ENCODE assay signal across 11 cellular contexts in the genomic region with DNA sequence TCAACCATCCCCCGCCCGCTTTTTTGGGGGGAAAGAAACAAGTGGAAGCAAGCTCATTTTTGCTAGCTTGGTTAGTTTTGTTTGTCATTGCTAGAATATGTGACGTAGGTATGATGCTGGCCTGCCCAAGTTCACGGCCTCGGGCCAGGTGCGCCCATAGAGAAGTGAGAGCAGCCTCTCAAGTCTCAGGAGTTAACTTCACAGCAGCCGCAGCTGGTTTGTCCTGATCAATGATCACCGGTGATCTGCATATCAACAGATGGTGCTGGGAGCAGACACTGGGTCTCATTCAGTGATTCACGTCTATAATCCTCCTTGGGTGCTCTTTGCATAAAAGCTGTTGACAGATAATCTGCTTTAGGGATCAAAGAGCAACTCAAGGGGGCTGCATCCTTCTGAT. TPM values are rescaled to one million over a fixed set of nuclear protein-coding genes. Genes with fewer than 3 reads are reported as not detected.
DNase-seq lines count a peak whose midpoint lies in the region; ATAC-seq and TF ChIP-seq lines count a peak whose summit lies in the region.
"Had no signal": no experiment of that assay in that cellular context is flagged by ENCODE, and none has a peak within 500 bp of the region (broad histone marks: within the 10 kb centered on the region; RNA-seq: fewer than 3 reads in every experiment).

No MANE protein-coding gene starts in this region.

- H3K36me3 ChIP-seq in aorta (ENCODE audit: control insufficient read depth in 1 of 2, insufficient read depth in 2 of 2, low read length in 1 of 2) (no peaks in the 10 kb centered on the region), upper lobe of right lung (no peaks in the 10 kb centered on the region), psoas muscle (ENCODE audit: insufficient read depth in 1 of 2, low read depth in 1 of 2) (no peaks in the 10 kb centered on the region)
- H3K36me3 ChIP-seq: neutrophil had no signal

- POLR2A ChIA-PET in activated B cell treated with CpG ODN at 0.5 μM for 24 hours (lab: Charles Lee) = interaction anchor here (0.9 kb wide), 1 partner anchor 270 kb away, joined by 3 read pairs; no protein-coding TSS in a partner anchor

- peaks cover 46% of the 10 kb centered on the region for H3K27me3 Mint-ChIP-seq in activated B cell treated with CpG ODN at 0.5 μM for 24 hours
- H3K27me3 Mint-ChIP-seq in activated CD4-positive, alpha-beta T cell treated with anti-CD3 and anti-CD28 coated beads, Interleukin-2, amount 10 ng/mL, durations not matched to agents 24 days and 14 days = peaks cover 49% of the 10 kb centered on the region

- CTCF ChIA-PET in activated B cell treated with CpG ODN at 0.5 μM for 24 hours (lab: Charles Lee) = interaction anchor here (1.0 to 1.3 kb wide), 2 partner anchors 11 to 698 kb away, joined by 3 to 4 read pairs; no protein-coding TSS in a partner anchor

- H3K4me1 ChIP-seq in aorta (ENCODE audit: control insufficient read depth in 1 of 2, insufficient read depth in 2 of 2, low read length in 2 of 2) (no peaks in the 10 kb centered on the region), upper lobe of right lung (peaks cover 3% of the 10 kb centered on the region), psoas muscle (no peaks in the 10 kb centered on the region)

- WGBS in aorta, 2 donors = 82 to 89% methylated on average over 9 of the region's 9 CpGs
- 90 to 92% (median 90%) methylated on average over 9 of the region's 9 CpGs for WGBS in psoas muscle, 3 donors

- peaks cover 5% of the 10 kb centered on the region for H3K4me1 Mint-ChIP-seq in activated B cell treated with CpG ODN at 0.5 μM for 24 hours
- H3K4me1 Mint-ChIP-seq in activated CD4-positive, alpha-beta T cell treated with anti-CD3 and anti-CD28 coated beads, Interleukin-2, amount 10 ng/mL, durations not matched to agents 24 days and 14 days = peaks cover 14% of the 10 kb centered on the region

- H3K4me3 Mint-ChIP-seq in activated B cell treated with CpG ODN at 0.5 μM for 24 hours = no peak overlapping the region
- no peak overlapping the region for H3K4me3 Mint-ChIP-seq in activated CD4-positive, alpha-beta T cell treated with anti-CD3 and anti-CD28 coated beads, Interleukin-2, amount 10 ng/mL, durations not matched to agents 24 days and 14 days
- H3K4me3 Mint-ChIP-seq: central memory CD8-positive, alpha-beta T cell had no signal

- no peak for DNase-seq in activated B cell treated with CpG ODN at 0.5 μM for 24 hours
- no peak for DNase-seq in aorta
- no peak for DNase-seq in activated CD4-positive, alpha-beta T cell treated with anti-CD3 and anti-CD28 coated beads, Interleukin-2, amount 10 ng/mL, durations not matched to agents 24 days and 14 days
- DNase-seq in upper lobe of right lung = no peak
- DNase-seq in psoas muscle = no peak
- DNase-seq: stimulated activated CD4-positive, alpha-beta T cell treated with anti-CD3 and anti-CD28 coated beads, Interleukin-4, amount 100 ng/mL, for 4 hours had no signal

- H3K9me3 Mint-ChIP-seq in activated B cell treated with CpG ODN at 0.5 μM for 24 hours = no peaks in the 10 kb centered on the region
- H3K9me3 Mint-ChIP-seq in activated CD4-positive, alpha-beta T cell treated with anti-CD3 and anti-CD28 coated beads, Interleukin-2, amount 10 ng/mL, durations not matched to agents 24 days and 14 days = no peaks in the 10 kb centered on the region
- H3K9me3 Mint-ChIP-seq: central memory CD8-positive, alpha-beta T cell had no signal

- H3K27me3 ChIP-seq in aorta (ENCODE audit: control insufficient read depth in 1 of 2, insufficient read depth in 2 of 2, low read length in 1 of 2) = no peaks in the 10 kb centered on the region
- H3K27me3 ChIP-seq in upper lobe of right lung = peaks cover 9% of the 10 kb centered on the region
- H3K27me3 ChIP-seq in psoas muscle (ENCODE audit: insufficient read depth in 3 of 3, low read length in 2 of 3) = peaks cover 0 to 16% (median 0%) of the 10 kb centered on the region in 3 donors

- H3K4me3 ChIP-seq in aorta (ENCODE audit: low read length in 2 of 2) (no peak overlapping the region), upper lobe of right lung (no peak overlapping the region), psoas muscle (no peak overlapping the region)

- ATAC-seq in GM18502 (IDR thresholded peaks at IDR 0.05; ENCODE audit: poor library complexity, unreplicated experiment) (peak; percentile 77), GM21526 (IDR thresholded peaks at IDR 0.05; ENCODE audit: low FRiP score, unreplicated experiment) (peak; percentile 94), HG03103 (IDR thresholded peaks at IDR 0.05; ENCODE audit: low read depth, unreplicated experiment) (peak; percentile 62), activated B cell treated with CpG ODN at 0.5 μM for 24 hours (ENCODE audit: low read depth) (peak; percentile 58), aorta (ENCODE audit: low FRiP score) (no peak), upper lobe of right lung (no peak), psoas muscle (no peak)

- H3K27ac Mint-ChIP-seq in activated B cell treated with CpG ODN at 0.5 μM for 24 hours = no peak overlapping the region
- H3K27ac Mint-ChIP-seq in activated CD4-positive, alpha-beta T cell treated with anti-CD3 and anti-CD28 coated beads, Interleukin-2, amount 10 ng/mL, durations not matched to agents 24 days and 14 days = no peak overlapping the region

- intact Hi-C loops in activated B cell treated with CpG ODN at 0.5 μM for 24 hours (cut with micrococcal nuclease) = loop anchor here (10.0 kb wide), 1 partner anchor 387 kb away; no protein-coding TSS in a partner anchor
- intact Hi-C loops in aorta (cut with DNase I) = no loop called here
- intact Hi-C loops in activated CD4-positive, alpha-beta T cell treated with anti-CD3 and anti-CD28 coated beads, Interleukin-2, amount 10 ng/mL, durations not matched to agents 24 days and 14 days (cut with micrococcal nuclease) = loop anchor here (5.0 to 10.0 kb wide), 2 partner anchors 70 to 693 kb away; no protein-coding TSS in a partner anchor
- intact Hi-C loops in upper lobe of right lung (cut with DNase I) = loop anchor here (5.0 kb wide), 1 partner anchor 325 kb away; no protein-coding TSS in a partner anchor
- intact Hi-C loops in psoas muscle (cut with DNase I) = loop anchor here (5.0 to 10.0 kb wide), 3 partner anchors 330 to 693 kb away; no protein-coding TSS in a partner anchor

- H3K9me3 ChIP-seq in aorta (ENCODE audit: control insufficient read depth, low read length) (no peaks in the 10 kb centered on the region), upper lobe of right lung (no peaks in the 10 kb centered on the region), psoas muscle (no peaks in the 10 kb centered on the region)
- H3K9me3 ChIP-seq: neutrophil had no signal

- no peaks in the 10 kb centered on the region for H3K36me3 Mint-ChIP-seq in activated B cell treated with CpG ODN at 0.5 μM for 24 hours (ENCODE audit: low read depth)
- H3K36me3 Mint-ChIP-seq in activated CD4-positive, alpha-beta T cell treated with anti-CD3 and anti-CD28 coated beads, Interleukin-2, amount 10 ng/mL, durations not matched to agents 24 days and 14 days (ENCODE audit: low read depth) = no peaks in the 10 kb centered on the region

- TF ChIP-seq CTCF in activated B cell treated with CpG ODN at 0.5 μM for 24 hours (IDR thresholded peaks at IDR 0.05) (no peak), upper lobe of right lung (IDR thresholded peaks at IDR 0.05) (no peak), psoas muscle (IDR thresholded peaks at IDR 0.05) (no peak)

- H3K27ac ChIP-seq in aorta (ENCODE audit: low read depth in 1 of 2, low read length in 2 of 2) (no peak overlapping the region), upper lobe of right lung (no peak overlapping the region), psoas muscle (no peak overlapping the region)
- H3K27ac ChIP-seq: neutrophil had no signal

RNA-seq across cellular contexts. Expression of gene ENPP6, which starts 50.1 kb away (rescaled TPM):
- not detected in 2 replicates for total RNA-seq in activated B cell treated with CpG ODN at 0.5 μM for 24 hours
- 1 to 10 TPM in 1 of 2 donors, under 1 TPM in 1; 0.19 to 1.8 TPM for total RNA-seq in aorta
- polyA plus RNA-seq in aorta = under 1 TPM in 1 of 2 donors, not detected in 1; 0.13 TPM
- total RNA-seq in activated CD4-positive, alpha-beta T cell treated with anti-CD3 and anti-CD28 coated beads, Interleukin-2, amount 10 ng/mL, durations not matched to agents 24 days and 14 days = 0.61 and 1.2 TPM in 2 replicates
- total RNA-seq in upper lobe of right lung = 0.12 TPM
- total RNA-seq in psoas muscle = under 1 TPM; 0.10 to 0.79 (median 0.12) TPM
- under 1 TPM in 2 of 3 donors, not detected in 1; 0.05 to 0.06 TPM for polyA plus RNA-seq in psoas muscle

Comparison
In these comparisons a context has a peak if more than half of its experiments do, and no peak if none do; other contexts are left out.
1. ATAC-seq: peak in GM18502 (single experiment), GM21526 (single experiment), HG03103 (single experiment) and activated B cell treated with CpG ODN at 0.5 μM for 24 hours (single experiment); none in aorta (single experiment), upper lobe of right lung (single experiment) and psoas muscle (0 of 4).
2. intact Hi-C loops: an anchor here in activated B cell treated with CpG ODN at 0.5 μM for 24 hours (10.0 kb wide), activated CD4-positive, alpha-beta T cell treated with anti-CD3 and anti-CD28 coated beads, Interleukin-2, amount 10 ng/mL, durations not matched to agents 24 days and 14 days (5.0 to 10.0 kb wide), upper lobe of right lung (5.0 kb wide) and psoas muscle (5.0 to 10.0 kb wide); none called in aorta.